9 cellular contexts compared by ENCODE assay signal in genomic region chr6:56540950-56541600, GRCh38.
A peak's percentile ranks its signal among the peaks of the same experiment; 100 is the strongest.
DNase-seq lines count a peak whose midpoint lies in the region; ATAC-seq and TF ChIP-seq lines count a peak whose summit lies in the region.
"Had no signal": no experiment of that assay in that cellular context is flagged by ENCODE, and none has a peak within 500 bp of the region (broad histone marks: within the 10 kb centered on the region; RNA-seq: fewer than 3 reads in every experiment).

No MANE protein-coding gene starts in this region.

- no peak for TF ChIP-seq EP300 in suprapubic skin (IDR thresholded peaks at IDR 0.05)

- no peaks in the 10 kb centered on the region for H3K36me3 Mint-ChIP-seq in activated CD8-positive, alpha-beta T cell treated with anti-CD3 and anti-CD28 coated beads for 36 hours (ENCODE audit: low read depth)
- H3K36me3 Mint-ChIP-seq in nephron progenitor cell (ENCODE audit: low read depth): no peaks in the 10 kb centered on the region

- no peak overlapping the region for H3K4me3 Mint-ChIP-seq in activated CD8-positive, alpha-beta T cell treated with anti-CD3 and anti-CD28 coated beads for 36 hours
- H3K4me3 Mint-ChIP-seq in nephron progenitor cell: no peak overlapping the region
- H3K4me3 Mint-ChIP-seq: nephron had no signal

- CTCF ChIA-PET in activated CD8-positive, alpha-beta T cell treated with anti-CD3 and anti-CD28 coated beads for 36 hours (lab: Charles Lee): interaction anchor here (1.1 to 1.5 kb wide), 5 partner anchors 9 to 54 kb away, joined by 3 to 4 read pairs (median 3); no protein-coding TSS in a partner anchor

- no peak overlapping the region for H3K27ac Mint-ChIP-seq in activated CD8-positive, alpha-beta T cell treated with anti-CD3 and anti-CD28 coated beads for 36 hours
- no peak overlapping the region for H3K27ac Mint-ChIP-seq in nephron progenitor cell
- H3K27ac Mint-ChIP-seq: nephron had no signal

- peaks cover 3% of the 10 kb centered on the region for H3K36me3 ChIP-seq in suprapubic skin
- H3K36me3 ChIP-seq in H7 (replicated peaks; ENCODE audit: control insufficient read depth, insufficient read depth, low read length): no peaks in the 10 kb centered on the region; the same call in 1 of the 2 replicates

- H3K27me3 ChIP-seq in right cardiac atrium (ENCODE audit: control insufficient read depth, insufficient read depth): no peaks in the 10 kb centered on the region
- H3K27me3 ChIP-seq in suprapubic skin: no peaks in the 10 kb centered on the region
- H3K27me3 ChIP-seq in H7 (ENCODE audit: control insufficient read depth, insufficient read depth, low read length): no peaks in the 10 kb centered on the region

- 67% methylated on average over 12 of the region's 12 CpGs for WGBS in right cardiac atrium
- WGBS in suprapubic skin: 18% methylated on average over 12 of the region's 12 CpGs

- DNase-seq in HFF-Myc (ENCODE audit: extremely low read depth, low read depth) (no peak), SHP77 treated with DMSO at 0.1 percent for 48 hours (lab: John Stamatoyannopoulos, UW) (peak; percentile 51), right cardiac atrium (no peak), suprapubic skin (ENCODE audit: low spot score in 2 of 2) (no peak), H7 (no peak), nephron progenitor cell (no peak)
- DNase-seq in activated CD8-positive, alpha-beta T cell treated with anti-CD3 and anti-CD28 coated beads for 36 hours: no peak
- no peak for DNase-seq in activated CD4-positive, alpha-beta T cell treated with anti-CD3 and anti-CD28 coated beads, Interleukin-2, amount 50 U/mL, for 1 hour

- H3K4me1 Mint-ChIP-seq in activated CD8-positive, alpha-beta T cell treated with anti-CD3 and anti-CD28 coated beads for 36 hours (ENCODE audit: low read depth): no peaks in the 10 kb centered on the region
- H3K4me1 Mint-ChIP-seq in nephron progenitor cell: peaks cover 7% of the 10 kb centered on the region

- no peak for TF ChIP-seq CTCF in HFF-Myc (IDR thresholded peaks at IDR 0.05; ENCODE audit: low read depth, low read length, missing control alignments)
- TF ChIP-seq CTCF in suprapubic skin (IDR thresholded peaks at IDR 0.05): no peak
- no peak for TF ChIP-seq CTCF in activated CD8-positive, alpha-beta T cell treated with anti-CD3 and anti-CD28 coated beads for 36 hours (IDR thresholded peaks at IDR 0.05)
- no peak for TF ChIP-seq CTCF in nephron progenitor cell (IDR thresholded peaks at IDR 0.05)

- H3K4me3 ChIP-seq in HFF-Myc (replicated peaks; ENCODE audit: low read depth, low read length) (peak overlapping the region; percentile 61), right cardiac atrium (ENCODE audit: low read length) (peak overlapping the region; percentile 80), suprapubic skin (peak overlapping the region; percentile 67), H7 (ENCODE audit: insufficient read depth, low read depth, low read length) (no peak overlapping the region)

- H3K27ac ChIP-seq in right cardiac atrium (ENCODE audit: low read length) (peak overlapping the region; percentile 11), suprapubic skin (peak overlapping the region; percentile 96)

- H3K27me3 Mint-ChIP-seq in activated CD8-positive, alpha-beta T cell treated with anti-CD3 and anti-CD28 coated beads for 36 hours: no peaks in the 10 kb centered on the region
- no peaks in the 10 kb centered on the region for H3K27me3 Mint-ChIP-seq in nephron progenitor cell (ENCODE audit: low read depth, poor library complexity)

- H3K9me3 ChIP-seq in right cardiac atrium (ENCODE audit: control insufficient read depth, low read length) (no peaks in the 10 kb centered on the region), suprapubic skin (no peaks in the 10 kb centered on the region)

- H3K9me3 Mint-ChIP-seq in activated CD8-positive, alpha-beta T cell treated with anti-CD3 and anti-CD28 coated beads for 36 hours: no peaks in the 10 kb centered on the region
- H3K9me3 Mint-ChIP-seq in nephron progenitor cell: no peaks in the 10 kb centered on the region
- H3K9me3 Mint-ChIP-seq: nephron had no signal

- TF ChIP-seq POLR2A in suprapubic skin (IDR thresholded peaks at IDR 0.05): no peak

- POLR2A ChIA-PET in activated CD8-positive, alpha-beta T cell treated with anti-CD3 and anti-CD28 coated beads for 36 hours (lab: Charles Lee): no interaction called here

- no peak for ATAC-seq in right cardiac atrium
- ATAC-seq in activated CD8-positive, alpha-beta T cell treated with anti-CD3 and anti-CD28 coated beads for 36 hours: no peak

- peaks cover 5% of the 10 kb centered on the region for H3K4me1 ChIP-seq in right cardiac atrium (ENCODE audit: control insufficient read depth, insufficient read depth, low read length)
- peaks cover 59% of the 10 kb centered on the region for H3K4me1 ChIP-seq in suprapubic skin

- intact Hi-C loops in right cardiac atrium (cut with DNase I): no loop called here
- intact Hi-C loops in activated CD8-positive, alpha-beta T cell treated with anti-CD3 and anti-CD28 coated beads for 36 hours (cut with micrococcal nuclease): no loop called here
